ENCODE assay signal across 6 cellular contexts in genomic region chr16:31601737-31602384, GRCh38.
A peak's percentile ranks its signal among the peaks of the same experiment; 100 is the strongest.
DNase-seq lines count a peak whose midpoint lies in the region; ATAC-seq, FAIRE-seq and TF ChIP-seq lines count a peak whose summit lies in the region.
"Not testable (repeated sequence)": the region's sequence is repeated elsewhere in the genome, so short reads cannot be mapped to it uniquely, and the experiment has no call there.

No MANE protein-coding gene starts in this region.

- not testable (repeated sequence) for H4K5ac ChIP-seq in mesendoderm (ENCODE audit: low read length)

- TF ChIP-seq RAD21 in K562 (CRISPR knock-in tag; conservative IDR thresholded peaks at IDR 0.05 in 1 of 2, IDR thresholded peaks at IDR 0.05 in 1 of 2), result not testable (repeated sequence)

- H3K4me2 ChIP-seq in K562 (ENCODE audit: insufficient read depth, low read length); mesendoderm (ENCODE audit: low read length): not testable (repeated sequence)

- not testable (repeated sequence) for H3K36me3 ChIP-seq in HEK293 (ENCODE audit: control insufficient read depth in 2 of 2, insufficient read depth in 1 of 2, low read length in 2 of 2); K562 (ENCODE audit: control insufficient read depth, insufficient read depth, low read length); mesendoderm (ENCODE audit: control insufficient read depth, insufficient read depth, low read length)

- not testable (repeated sequence) for DNase-seq in K562 (ENCODE audit: extremely low read depth in 1 of 4, low spot score in 3 of 4); frontal cortex (ENCODE audit: low spot score in 2 of 2)
- DNase-seq in mesendoderm, result peak; percentile 0

- H3K9me1 ChIP-seq in K562 (ENCODE audit: control insufficient read depth, insufficient read depth, low read length), result not testable (repeated sequence)

- not testable (repeated sequence) for H3K79me1 ChIP-seq in mesendoderm (ENCODE audit: low read length)

- H3K79me2 ChIP-seq in K562 (ENCODE audit: control insufficient read depth, insufficient read depth, low read length); mesendoderm (ENCODE audit: control insufficient read depth, insufficient read depth, low read length): not testable (repeated sequence)

- H2BK15ac ChIP-seq in mesendoderm (replicated peaks; ENCODE audit: low read depth), result not testable (repeated sequence)

- not testable (repeated sequence) for ATAC-seq in K562

- intact Hi-C loops in K562 (cut with micrococcal nuclease), result not testable (repeated sequence)

- CTCF ChIA-PET in HEK293 (lab: Yijun Ruan, JAX); K562 (lab: Yijun Ruan, JAX; ENCODE audit: low intra/inter-chr PET ratio): not testable (repeated sequence)

- H3K4ac ChIP-seq in mesendoderm (ENCODE audit: low read depth, low read length), result not testable (repeated sequence)

- not testable (repeated sequence) for H3K9me3 ChIP-seq in HEK293 (ENCODE audit: control insufficient read depth, insufficient read depth, low read depth, low read length)
- peaks cover 10% of the 10 kb centered on the region for H3K9me3 ChIP-seq in K562 (replicated peaks; ENCODE audit: control insufficient read depth, insufficient read depth, low read depth, low read length)

- H2AFZ ChIP-seq in K562 (ENCODE audit: low read depth, low read length), result not testable (repeated sequence)

- in situ Hi-C loops in K562 (cut with MboI), result not testable (repeated sequence)

- H3K27me3 ChIP-seq in K562 (ENCODE audit: control insufficient read depth in 2 of 2, insufficient read depth in 2 of 2, low read length in 2 of 2); mesendoderm (ENCODE audit: insufficient read depth, low read length, poor library complexity): not testable (repeated sequence)

- H3K4me3 ChIP-seq in HEK293 (ENCODE audit: low read depth, low read length); K562; mesendoderm (ENCODE audit: low read length): not testable (repeated sequence)

- H4K20me1 ChIP-seq in K562 (replicated peaks; ENCODE audit: control insufficient read depth, insufficient read depth, low read length), result not testable (repeated sequence)

- H2BK5ac ChIP-seq in mesendoderm (ENCODE audit: low read length), result not testable (repeated sequence)

- 23% methylated on average over 9 of the region's 9 CpGs for WGBS in K562 (ENCODE audit: insufficient coverage, low coverage, missing lambda C conversion rate)
- WGBS in mesendoderm (ENCODE audit: extremely low coverage, insufficient coverage, low lambda C conversion rate), result no CpG with 5 or more reads among the region's 9 CpGs

- H2AK5ac ChIP-seq in mesendoderm (ENCODE audit: low read length), result not testable (repeated sequence)

- not testable (repeated sequence) for H3K23ac ChIP-seq in mesendoderm (ENCODE audit: low read length)

- POLR2A ChIA-PET in HEK293 (lab: Yijun Ruan, JAX); K562 (lab: Yijun Ruan, JAX): not testable (repeated sequence)

- FAIRE-seq in A204.1 (lab: Jason Lieb, UNC) (peak; percentile 30), G401.6 (lab: Jason Lieb, UNC) (peak; percentile 28), frontal cortex (lab: Jason Lieb, UNC) (peak; percentile 10)
- not testable (repeated sequence) for FAIRE-seq in K562 (lab: Jason Lieb, UNC)

- H3K18ac ChIP-seq in mesendoderm (ENCODE audit: low read length), result not testable (repeated sequence)

- not testable (repeated sequence) for TF ChIP-seq POLR2A in K562 (conservative IDR thresholded peaks at IDR 0.05)

- H3K4me1 ChIP-seq in HEK293 (ENCODE audit: control insufficient read depth, insufficient read depth, low read length); K562 (replicated peaks in 1 of 2; ENCODE audit: control insufficient read depth in 2 of 2, insufficient read depth in 2 of 2, low read length in 2 of 2); mesendoderm (ENCODE audit: control insufficient read depth, low read depth, low read length): not testable (repeated sequence)

- TF ChIP-seq EP300 in K562 (IDR thresholded peaks at IDR 0.05; ENCODE audit: low read length), result not testable (repeated sequence)

- not testable (repeated sequence) for TF ChIP-seq CTCF in HEK293 (tag by site-specific recombination; IDR thresholded peaks at IDR 0.05); K562 (IDR thresholded peaks at IDR 0.05 in 2 of 3, conservative IDR thresholded peaks at IDR 0.05 in 1 of 3; ENCODE audit: insufficient read depth in 2 of 3, low read depth in 1 of 3, low read length in 3 of 3)

- not testable (repeated sequence) for H3K9ac ChIP-seq in K562 (ENCODE audit: insufficient read depth in 1 of 2, low read depth in 2 of 2, low read length in 2 of 2); mesendoderm (ENCODE audit: low read length)

- H3K56ac ChIP-seq in mesendoderm (ENCODE audit: low read length), result not testable (repeated sequence)

- not testable (repeated sequence) for H2BK120ac ChIP-seq in mesendoderm (ENCODE audit: low read depth, low read length)

- not testable (repeated sequence) for H4K8ac ChIP-seq in mesendoderm (ENCODE audit: low read depth, low read length)

- BruUV-seq in K562 (replicated peaks; lab: Mats Ljungman, UMichigan), result not testable (repeated sequence)

- not testable (repeated sequence) for H3K27ac ChIP-seq in HEK293 (ENCODE audit: extremely low read depth, low read depth, low read length); K562 (ENCODE audit: extremely low read depth, low read depth, low read length); mesendoderm (ENCODE audit: low read depth, low read length)

TF ChIP-seq in HEK293, 187 proteins besides CTCF, POLR2A, EP300 and RAD21:
- TF ChIP-seq SETDB1 (IDR thresholded peaks at IDR 0.05; ENCODE audit: insufficient read length, low read length), result peak; percentile 82
TF ChIP-seq in HEK293: peak in this region for 1; not testable (repeated sequence) for 186.

TF ChIP-seq in K562, 482 proteins besides CTCF, POLR2A, EP300 and RAD21:
- peak; percentile 95 for TF ChIP-seq ZNF274 (IDR thresholded peaks at IDR 0.05; ENCODE audit: borderline replicate concordance, low read depth, low read length)
TF ChIP-seq in K562: peak in this region for 1; not testable (repeated sequence) for 481.
